ENCODE assay signal across 8 cellular contexts in the genomic region with DNA sequence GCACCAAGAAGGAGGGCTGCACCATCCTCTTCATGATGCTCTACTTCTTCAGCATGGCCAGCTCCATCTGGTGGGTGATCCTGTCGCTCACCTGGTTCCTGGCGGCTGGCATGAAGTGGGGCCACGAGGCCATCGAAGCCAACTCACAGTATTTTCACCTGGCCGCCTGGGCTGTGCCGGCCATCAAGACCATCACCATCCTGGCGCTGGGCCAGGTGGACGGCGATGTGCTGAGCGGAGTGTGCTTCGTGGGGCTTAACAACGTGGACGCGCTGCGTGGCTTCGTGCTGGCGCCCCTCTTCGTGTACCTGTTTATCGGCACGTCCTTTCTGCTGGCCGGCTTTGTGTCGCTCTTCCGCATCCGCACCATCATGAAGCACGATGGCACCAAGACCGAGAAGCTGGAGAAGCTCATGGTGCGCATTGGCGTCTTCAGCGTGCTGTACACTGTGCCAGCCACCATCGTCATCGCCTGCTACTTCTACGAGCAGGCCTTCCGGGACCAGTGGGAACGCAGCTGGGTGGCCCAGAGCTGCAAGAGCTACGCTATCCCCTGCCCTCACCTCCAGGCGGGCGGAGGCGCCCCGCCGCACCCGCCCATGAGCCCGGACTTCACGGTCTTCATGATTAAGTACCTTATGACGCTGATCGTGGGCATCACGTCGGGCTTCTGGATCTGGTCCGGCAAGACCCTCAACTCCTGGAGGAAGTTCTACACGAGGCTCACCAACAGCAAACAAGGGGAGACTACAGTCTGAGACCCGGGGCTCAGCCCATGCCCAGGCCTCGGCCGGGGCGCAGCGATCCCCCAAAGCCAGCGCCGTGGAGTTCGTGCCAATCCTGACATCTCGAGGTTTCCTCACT. TPM values are rescaled to one million over a fixed set of nuclear protein-coding genes. Genes with fewer than 3 reads are reported as not detected.
DNase-seq lines count a peak whose midpoint lies in the region; ATAC-seq and TF ChIP-seq lines count a peak whose summit lies in the region.

No MANE protein-coding gene starts in this region.

- no peak for TF ChIP-seq CTCF in CD4-positive, alpha-beta T cell (IDR thresholded peaks at IDR 0.05)
- TF ChIP-seq CTCF in PC-3 (conservative IDR thresholded peaks at IDR 0.05; ENCODE audit: low read depth, low read length) (no peak), fibroblast of mammary gland (conservative IDR thresholded peaks at IDR 0.05; ENCODE audit: control insufficient read depth, insufficient read depth, low read depth, low read length) (no peak), osteoblast (IDR thresholded peaks at IDR 0.05; ENCODE audit: extremely low read depth, low read depth, low read length) (no peak)

- H3K4me3 ChIP-seq in PC-3 (ENCODE audit: low read length), result peak overlapping the region; percentile 78
- peak overlapping the region; percentile 74 for H3K4me3 ChIP-seq in fibroblast of mammary gland (ENCODE audit: control insufficient read depth, low read depth, low read length)
- peak overlapping the region; percentile 81 for H3K4me3 ChIP-seq in osteoblast (ENCODE audit: insufficient read depth, low read length)

- H3K27ac Mint-ChIP-seq in CD4-positive, alpha-beta T cell, result no peak overlapping the region

- no peak overlapping the region for H3K27ac ChIP-seq in CD4-positive, alpha-beta T cell (ENCODE audit: low read depth, low read length)
- H3K27ac ChIP-seq in PC-3 (ENCODE audit: low read length) (no peak overlapping the region), osteoblast (ENCODE audit: low read depth, low read length) (no peak overlapping the region)

- CTCF ChIA-PET in CD4-positive, alpha-beta T cell (lab: Charles Lee), result no interaction called here
- CTCF ChIA-PET in PC-3 (lab: Charles Lee), result no interaction called here

- no peaks in the 10 kb centered on the region for H3K9me2 ChIP-seq in PC-3 (replicated peaks; ENCODE audit: low read length)

- H2AFZ ChIP-seq in PC-3 (ENCODE audit: low read length) (peak overlapping the region; percentile 91), osteoblast (ENCODE audit: low read length) (peak overlapping the region; percentile 91)

- H3F3A ChIP-seq in PC-3 (ENCODE audit: low read length, unreplicated experiment), result no peaks in the 10 kb centered on the region

- H3K9ac ChIP-seq in PC-3 (ENCODE audit: low read length), result no peak overlapping the region

- ATAC-seq in CD4-positive, alpha-beta T cell (ENCODE audit: poor library complexity), result no peak
- ATAC-seq in PC-3, result no peak
- no peak for ATAC-seq in GM18498 (IDR thresholded peaks at IDR 0.05; ENCODE audit: unreplicated experiment)

- H3K27me3 ChIP-seq in CD4-positive, alpha-beta T cell (ENCODE audit: control insufficient read depth, insufficient read depth, low read length), result peaks cover 39% of the 10 kb centered on the region
- H3K27me3 ChIP-seq in PC-3 (ENCODE audit: low read length), result no peaks in the 10 kb centered on the region
- no peaks in the 10 kb centered on the region for H3K27me3 ChIP-seq in osteoblast (ENCODE audit: insufficient read depth, low read length)

- H3K79me2 ChIP-seq in PC-3 (ENCODE audit: low read length) (no peaks in the 10 kb centered on the region), osteoblast (ENCODE audit: insufficient read depth, low read length) (peaks cover 21% of the 10 kb centered on the region)

- H3K9me3 ChIP-seq in CD4-positive, alpha-beta T cell (ENCODE audit: control insufficient read depth, low read length), result no peaks in the 10 kb centered on the region
- H3K9me3 ChIP-seq in PC-3 (ENCODE audit: low read length) (no peaks in the 10 kb centered on the region), osteoblast (ENCODE audit: low read depth, low read length) (no peaks in the 10 kb centered on the region)

- H3K36me3 ChIP-seq in PC-3 (ENCODE audit: low read depth, low read length) (no peaks in the 10 kb centered on the region), osteoblast (ENCODE audit: insufficient read depth, low read length) (no peaks in the 10 kb centered on the region)

- no peak for DNase-seq in CD4-positive, alpha-beta T cell
- no peak for DNase-seq in PC-3
- DNase-seq in fibroblast of mammary gland (ENCODE audit: low read depth), result no peak
- peak; percentile 58 for DNase-seq in osteoblast (ENCODE audit: insufficient read length, low spot score, missing footprints)
- no peak for DNase-seq in NCI-H1105 treated with DMSO at 0.1 percent for 48 hours (lab: John Stamatoyannopoulos, UW)
- DNase-seq in activated effector memory CD4-positive, alpha-beta T cell treated with Interleukin-2 at 50 U/mL for 16 hours, result no peak
- no peak for DNase-seq in dermis blood vessel endothelial cell

- H3K36me3 Mint-ChIP-seq in CD4-positive, alpha-beta T cell (ENCODE audit: low read depth), result no peaks in the 10 kb centered on the region

- POLR2A ChIA-PET in CD4-positive, alpha-beta T cell (lab: Charles Lee), result no interaction called here
- POLR2A ChIA-PET in PC-3 (lab: Charles Lee; ENCODE audit: unreplicated experiment), result no interaction called here

- intact Hi-C loops in CD4-positive, alpha-beta T cell (cut with DNase I, micrococcal nuclease), result loop anchor here (10.0 kb wide), 1 partner anchor 181 kb away; no protein-coding TSS in a partner anchor
- intact Hi-C loops in PC-3 (cut with micrococcal nuclease), result no loop called here

- H3K4me1 Mint-ChIP-seq in CD4-positive, alpha-beta T cell (ENCODE audit: low read depth), result no peaks in the 10 kb centered on the region

- peak overlapping the region; percentile 81 for H3K4me2 ChIP-seq in PC-3 (ENCODE audit: low read length)
- peak overlapping the region; percentile 86 for H3K4me2 ChIP-seq in osteoblast (ENCODE audit: insufficient read depth, low read length)

- no TSS peak for BruUV-seq in PC-3 (replicated peaks; lab: Mats Ljungman, UMichigan)

- peak overlapping the region; percentile 88 for H3K4me3 Mint-ChIP-seq in CD4-positive, alpha-beta T cell

- peaks cover 28% of the 10 kb centered on the region for H3K27me3 Mint-ChIP-seq in CD4-positive, alpha-beta T cell

- H3K4me1 ChIP-seq in PC-3 (ENCODE audit: insufficient read depth, low read length) (peaks cover 10% of the 10 kb centered on the region), osteoblast (ENCODE audit: insufficient read depth, low read length) (peaks cover 6% of the 10 kb centered on the region)

- no peaks in the 10 kb centered on the region for H3K9me3 Mint-ChIP-seq in CD4-positive, alpha-beta T cell

- no peaks in the 10 kb centered on the region for H4K20me1 ChIP-seq in PC-3 (ENCODE audit: low read length)
- H4K20me1 ChIP-seq in osteoblast (ENCODE audit: insufficient read depth, low read length), result peaks cover 6% of the 10 kb centered on the region

RNA-seq across cellular contexts. Expression of gene FZD1, which starts 2.1 kb away (rescaled TPM):
- total RNA-seq in CD4-positive, alpha-beta T cell, result under 1 TPM; 0.22 to 0.28 TPM
- 2.7 and 3.1 TPM in 2 replicates for total RNA-seq in PC-3 (2014; rRNA removed)
- total RNA-seq in osteoblast, result 40.5 and 45.4 TPM in 2 replicates
- 3.6 and 6.0 TPM in 2 replicates for total RNA-seq in dermis blood vessel endothelial cell
